29 cellular contexts compared by ENCODE assay signal in genomic region chr4:16382571-16382970, GRCh38.
DNase-seq lines count a peak whose midpoint lies in the region; ATAC-seq and TF ChIP-seq lines count a peak whose summit lies in the region.
"Had no signal": no experiment of that assay in that cellular context is flagged by ENCODE, and none has a peak within 500 bp of the region (broad histone marks: within the 10 kb centered on the region; RNA-seq: fewer than 3 reads in every experiment).

No MANE protein-coding gene starts in this region.

- ATAC-seq in HG02571 (IDR thresholded peaks at IDR 0.05; ENCODE audit: unreplicated experiment), result no peak
- ATAC-seq: A549; CD8-positive, alpha-beta T cell had no signal

- DNase-seq in A673 (ENCODE audit: low spot score), result peak; percentile 77
- DNase-seq in SK-N-MC (ENCODE audit: low read depth, low spot score), result peak; percentile 68
- DNase-seq in colonic mucosa, result no peak
- DNase-seq: 8988T; ACHN; AML-193; BE2C; C1 segment of cervical spinal cord; Caco-2; Calu3; CD4-positive, alpha-beta memory T cell; CD4-positive, alpha-beta T cell; CD4-positive, CD25-positive, alpha-beta regulatory T cell; CD8-positive, alpha-beta memory T cell; CD8-positive, alpha-beta T cell; COR-L47; DMS 273 treated with DMSO at 0.1 percent for 48 hours; DMS153; DMS53; DMS79; DMS79 treated with DMSO at 0.1 percent for 48 hours; DND-41; EL had no signal

- peak overlapping the region; percentile 92 for H3K27ac ChIP-seq in A673 (ENCODE audit: low read depth, low read length, poor library complexity, severe bottlenecking)
- peak overlapping the region; percentile 99 for H3K27ac ChIP-seq in SK-N-MC
- H3K27ac ChIP-seq in colonic mucosa, result no peak overlapping the region
- H3K27ac ChIP-seq: 22Rv1; A549; BLaER1; BLaER1 treated with 17β-estradiol and CSF1 and Interleukin-3, amounts not matched to agents 10 nM and 100 nM; C4-2B had no signal

- no peaks in the 10 kb centered on the region for H3K27me3 ChIP-seq in A673 (replicated peaks; ENCODE audit: insufficient read depth, low read depth, low read length, poor library complexity)
- H3K27me3 ChIP-seq in colonic mucosa, result no peaks in the 10 kb centered on the region
- H3K27me3 ChIP-seq: BE2C; BLaER1; BLaER1 treated with 17β-estradiol and CSF1 and Interleukin-3, amounts not matched to agents 10 nM and 100 nM had no signal

- no peaks in the 10 kb centered on the region for H3K36me3 ChIP-seq in A673 (ENCODE audit: insufficient read depth, low read length, poor library complexity, severe bottlenecking)
- H3K36me3 ChIP-seq in SK-N-MC (ENCODE audit: insufficient read depth, low read length), result no peaks in the 10 kb centered on the region
- no peaks in the 10 kb centered on the region for H3K36me3 ChIP-seq in colonic mucosa
- H3K36me3 ChIP-seq: BE2C; BLaER1; BLaER1 treated with 17β-estradiol and CSF1 and Interleukin-3, amounts not matched to agents 10 nM and 100 nM had no signal

- intact Hi-C loops in A673 (cut with micrococcal nuclease; ENCODE audit: unreplicated experiment) (loop anchor here (2.0 to 5.0 kb wide), 3 partner anchors 90 to 940 kb away; no protein-coding TSS in a partner anchor), colonic mucosa (cut with DNase I) (no loop called here)

- H3K4me1 ChIP-seq in A673 (ENCODE audit: insufficient read depth, low read length, poor library complexity, severe bottlenecking), result peaks cover 60% of the 10 kb centered on the region
- no peaks in the 10 kb centered on the region for H3K4me1 ChIP-seq in colonic mucosa
- H3K4me1 ChIP-seq: A549, BE2C, Caco-2 had no signal

- no peak overlapping the region for H3K4me3 ChIP-seq in A673 (ENCODE audit: low read depth, low read length, poor library complexity, severe bottlenecking)
- no peak overlapping the region for H3K4me3 ChIP-seq in SK-N-MC
- no peak overlapping the region for H3K4me3 ChIP-seq in colonic mucosa
- H3K4me3 ChIP-seq: A549; BLaER1; BLaER1 treated with 17β-estradiol and CSF1 and Interleukin-3, amounts not matched to agents 10 nM and 100 nM had no signal

- POLR2A ChIA-PET in A673 (lab: Charles Lee; ENCODE audit: low non-redundant PET), result no interaction called here

- TF ChIP-seq CTCF in A673 (conservative IDR thresholded peaks at IDR 0.05; ENCODE audit: low read depth, low read length) (no peak), colonic mucosa (IDR thresholded peaks at IDR 0.05) (no peak)

- H3K9ac ChIP-seq in SK-N-MC (ENCODE audit: insufficient read length) (peak overlapping the region; percentile 51), colonic mucosa (ENCODE audit: low read depth in 2 of 2, low read length in 2 of 2) (no peak overlapping the region)
- H3K9ac ChIP-seq: BLaER1; BLaER1 treated with 17β-estradiol and CSF1 and Interleukin-3, amounts not matched to agents 10 nM and 100 nM had no signal

- CTCF ChIA-PET in A673 (lab: Charles Lee), result no interaction called here

- BruUV-seq in A673 (replicated peaks; lab: Mats Ljungman, UMichigan), result no TSS peak

- H3K9me3 ChIP-seq in A673 (ENCODE audit: low read depth, low read length, poor library complexity, severe bottlenecking) (no peaks in the 10 kb centered on the region), SK-N-MC (ENCODE audit: low read depth, low read length) (no peaks in the 10 kb centered on the region), colonic mucosa (no peaks in the 10 kb centered on the region)
- H3K9me3 ChIP-seq: A549, BE2C, BLaER1, Caco-2 had no signal
